ENCODE assay signal across 8 cellular contexts in genomic region chr7:34087892-34088891, GRCh38.
DNase-seq lines count a peak whose midpoint lies in the region; ATAC-seq, FAIRE-seq and TF ChIP-seq lines count a peak whose summit lies in the region.

No MANE protein-coding gene starts in this region.

- no peak for FAIRE-seq in RCC 7860 (lab: Jason Lieb, UNC)

- no peaks in the 10 kb centered on the region for H3K4me1 Mint-ChIP-seq in glutamatergic neuron (ENCODE audit: low read depth, unreplicated experiment)
- H3K4me1 Mint-ChIP-seq in T-helper 2 cell treated with Interferon-gamma antibody and Interleukin-4, amounts not matched to agents 5 μg/mL and 100 μg/mL, for 36 hours (ENCODE audit: low read depth), result no peaks in the 10 kb centered on the region

- H3K36me3 Mint-ChIP-seq in glutamatergic neuron (ENCODE audit: unreplicated experiment), result peaks cover 11% of the 10 kb centered on the region
- no peaks in the 10 kb centered on the region for H3K36me3 Mint-ChIP-seq in T-helper 2 cell treated with Interferon-gamma antibody and Interleukin-4, amounts not matched to agents 5 μg/mL and 100 μg/mL, for 36 hours (ENCODE audit: low read depth)

- H3K27ac ChIP-seq in C4-2B, result no peak overlapping the region

- peak; percentile 73 for DNase-seq in RCC 7860 (ENCODE audit: low spot score)
- peak; percentile 76 for DNase-seq in glutamatergic neuron
- DNase-seq in T-helper 2 cell treated with Interferon-gamma antibody and Interleukin-4, amounts not matched to agents 5 μg/mL and 100 μg/mL, for 36 hours (ENCODE audit: low spot score), result no peak

- peak; percentile 47 for ATAC-seq in GM18868 (IDR thresholded peaks at IDR 0.05; ENCODE audit: unreplicated experiment)
- no peak for ATAC-seq in HG03196 (IDR thresholded peaks at IDR 0.05; ENCODE audit: unreplicated experiment)
- no peak for ATAC-seq in GM21786 (IDR thresholded peaks at IDR 0.05; ENCODE audit: unreplicated experiment)
- ATAC-seq in HG02763 (IDR thresholded peaks at IDR 0.05; ENCODE audit: unreplicated experiment), result no peak

- H3K27ac Mint-ChIP-seq in glutamatergic neuron (ENCODE audit: unreplicated experiment), result no peak overlapping the region
- H3K27ac Mint-ChIP-seq in T-helper 2 cell treated with Interferon-gamma antibody and Interleukin-4, amounts not matched to agents 5 μg/mL and 100 μg/mL, for 36 hours, result no peak overlapping the region

- no peaks in the 10 kb centered on the region for H3K9me3 Mint-ChIP-seq in glutamatergic neuron (ENCODE audit: unreplicated experiment)
- no peaks in the 10 kb centered on the region for H3K9me3 Mint-ChIP-seq in T-helper 2 cell treated with Interferon-gamma antibody and Interleukin-4, amounts not matched to agents 5 μg/mL and 100 μg/mL, for 36 hours

- H3K27me3 Mint-ChIP-seq in glutamatergic neuron (ENCODE audit: unreplicated experiment), result no peaks in the 10 kb centered on the region
- no peaks in the 10 kb centered on the region for H3K27me3 Mint-ChIP-seq in T-helper 2 cell treated with Interferon-gamma antibody and Interleukin-4, amounts not matched to agents 5 μg/mL and 100 μg/mL, for 36 hours (ENCODE audit: low read depth)

- peak; percentile 76 for TF ChIP-seq CTCF in C4-2B (conservative IDR thresholded peaks at IDR 0.05)
- peak; percentile 74 for TF ChIP-seq CTCF in glutamatergic neuron (IDR thresholded peaks at IDR 0.05; ENCODE audit: partially characterized antibody, unreplicated experiment)

- no peak overlapping the region for H3K4me3 Mint-ChIP-seq in glutamatergic neuron (ENCODE audit: unreplicated experiment)
- no peak overlapping the region for H3K4me3 Mint-ChIP-seq in T-helper 2 cell treated with Interferon-gamma antibody and Interleukin-4, amounts not matched to agents 5 μg/mL and 100 μg/mL, for 36 hours
